Comparison of ENCODE assay signal across 1 cellular context in the genomic region with DNA sequence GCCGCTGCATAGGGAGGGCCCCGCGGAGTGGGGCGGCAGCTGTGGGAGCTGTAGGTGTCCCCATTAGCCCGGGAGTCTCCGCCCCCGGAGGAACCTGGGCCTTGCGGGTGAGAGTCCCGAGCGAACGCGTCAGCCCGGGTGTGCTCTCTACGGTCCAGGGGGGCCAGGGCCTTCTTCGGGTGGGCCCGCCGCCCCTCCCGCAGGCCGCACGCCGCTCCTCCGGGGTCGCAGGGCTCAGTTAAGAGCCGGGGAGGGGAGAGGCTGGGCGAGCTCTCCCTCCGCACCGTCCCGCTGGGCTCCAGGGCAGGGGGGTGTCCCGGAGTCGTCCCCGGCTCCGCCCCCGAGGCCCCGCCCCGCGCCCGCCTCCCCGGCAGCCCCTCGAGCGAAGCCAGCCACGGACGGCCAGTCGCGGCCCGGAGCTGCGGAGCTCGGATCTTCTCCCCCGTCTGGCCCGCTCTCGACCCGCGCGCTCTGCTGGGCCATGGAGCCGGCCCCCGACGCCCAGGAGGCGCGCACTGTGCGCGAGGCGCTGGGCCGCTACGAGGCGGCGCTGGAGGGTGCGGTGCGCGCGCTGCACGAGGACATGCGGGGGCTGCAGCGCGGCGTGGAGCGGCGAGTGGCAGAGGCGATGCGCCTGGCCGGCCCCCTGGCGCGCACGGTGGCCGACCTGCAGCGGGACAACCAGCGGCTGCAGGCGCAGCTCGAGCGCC.
TF ChIP-seq lines count a peak whose summit lies in the region.

A gene (plus strand): TSS at position 405 of the 710 bp plus-strand sequence. CDS start 77 bp downstream, at position 482.

TF ChIP-seq in GM12878, 131 proteins besides CTCF, POLR2A, EP300 and RAD21 (continued from another document):
- TF ChIP-seq, protein P1, sequence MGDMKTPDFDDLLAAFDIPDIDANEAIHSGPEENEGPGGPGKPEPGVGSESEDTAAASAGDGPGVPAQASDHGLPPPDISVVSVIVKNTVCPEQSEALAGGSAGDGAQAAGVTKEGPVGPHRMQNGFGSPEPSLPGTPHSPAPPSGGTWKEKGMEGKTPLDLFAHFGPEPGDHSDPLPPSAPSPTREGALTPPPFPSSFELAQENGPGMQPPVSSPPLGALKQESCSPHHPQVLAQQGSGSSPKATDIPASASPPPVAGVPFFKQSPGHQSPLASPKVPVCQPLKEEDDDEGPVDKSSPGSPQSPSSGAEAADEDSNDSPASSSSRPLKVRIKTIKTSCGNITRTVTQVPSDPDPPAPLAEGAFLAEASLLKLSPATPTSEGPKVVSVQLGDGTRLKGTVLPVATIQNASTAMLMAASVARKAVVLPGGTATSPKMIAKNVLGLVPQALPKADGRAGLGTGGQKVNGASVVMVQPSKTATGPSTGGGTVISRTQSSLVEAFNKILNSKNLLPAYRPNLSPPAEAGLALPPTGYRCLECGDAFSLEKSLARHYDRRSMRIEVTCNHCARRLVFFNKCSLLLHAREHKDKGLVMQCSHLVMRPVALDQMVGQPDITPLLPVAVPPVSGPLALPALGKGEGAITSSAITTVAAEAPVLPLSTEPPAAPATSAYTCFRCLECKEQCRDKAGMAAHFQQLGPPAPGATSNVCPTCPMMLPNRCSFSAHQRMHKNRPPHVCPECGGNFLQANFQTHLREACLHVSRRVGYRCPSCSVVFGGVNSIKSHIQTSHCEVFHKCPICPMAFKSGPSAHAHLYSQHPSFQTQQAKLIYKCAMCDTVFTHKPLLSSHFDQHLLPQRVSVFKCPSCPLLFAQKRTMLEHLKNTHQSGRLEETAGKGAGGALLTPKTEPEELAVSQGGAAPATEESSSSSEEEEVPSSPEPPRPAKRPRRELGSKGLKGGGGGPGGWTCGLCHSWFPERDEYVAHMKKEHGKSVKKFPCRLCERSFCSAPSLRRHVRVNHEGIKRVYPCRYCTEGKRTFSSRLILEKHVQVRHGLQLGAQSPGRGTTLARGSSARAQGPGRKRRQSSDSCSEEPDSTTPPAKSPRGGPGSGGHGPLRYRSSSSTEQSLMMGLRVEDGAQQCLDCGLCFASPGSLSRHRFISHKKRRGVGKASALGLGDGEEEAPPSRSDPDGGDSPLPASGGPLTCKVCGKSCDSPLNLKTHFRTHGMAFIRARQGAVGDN (IDR thresholded peaks at IDR 0.05), result no peak
